In genomic region chr20:19682249-19682648, GRCh38 we compare ENCODE assay signal across 30 cellular contexts.
"Had no signal": no experiment of that assay in that cellular context is flagged by ENCODE, and none has a peak within 500 bp of the region (broad histone marks: within the 10 kb centered on the region; RNA-seq: fewer than 3 reads in every experiment).

No MANE protein-coding gene starts in this region.

- H3K4me1 ChIP-seq: adrenal gland, body of pancreas had no signal

- H3K36me3 Mint-ChIP-seq: activated naive CD4-positive, alpha-beta T cell treated with anti-CD3 and anti-CD28 coated beads, Interleukin-2, amount 50 U/mL, for 24 hours; activated naive CD8-positive, alpha-beta T cell treated with anti-CD3 and anti-CD28 coated beads for 36 hours had no signal

- H3K4me3 ChIP-seq: adrenal gland, body of pancreas had no signal

- DNase-seq: activated B cell treated with CpG ODN at 0.5 μM for 24 hours; activated CD4-positive, alpha-beta T cell treated with anti-CD3 and anti-CD28 coated beads for 48 hours; activated CD4-positive, alpha-beta T cell treated with anti-CD3 and anti-CD28 coated beads, Interleukin-2, amount 50 U/mL, for 1 hour; activated CD4-positive, alpha-beta T cell treated with anti-CD3 and anti-CD28 coated beads, Interleukin-2, amount 50 U/mL, for 48 hours; activated CD8-positive, alpha-beta memory T cell treated with anti-CD3 and anti-CD28 coated beads for 24 hours; activated CD8-positive, alpha-beta T cell treated with anti-CD3 and anti-CD28 coated beads for 36 hours; activated effector memory CD4-positive, alpha-beta T cell treated with anti-CD3 and anti-CD28 coated beads, Interleukin-2, amount 50 U/mL, for 16 hours; activated naive CD4-positive, alpha-beta T cell treated with anti-CD3 and anti-CD28 coated beads for 36 hours; activated naive CD8-positive, alpha-beta T cell treated with anti-CD3 and anti-CD28 coated beads for 36 hours; activated naive CD8-positive, alpha-beta T cell treated with anti-CD3 and anti-CD28 coated beads, Interleukin-2, amount 50 U/mL, for 24 hours; activated T-cell treated with anti-CD3 and anti-CD28 coated beads, Interleukin-2, amount 50 U/mL, for 4 hours; adrenal gland; amygdala; aorta; body of pancreas; caudate nucleus; cortex of kidney; effector memory CD4-positive, alpha-beta T cell; endodermal cell; foreskin fibroblast; head of caudate nucleus; T-helper 1 cell; T-helper 17 cell; T1000; WERI-Rb-1 had no signal

- H3K9me3 Mint-ChIP-seq: activated B cell treated with CpG ODN at 0.5 μM for 24 hours; activated CD8-positive, alpha-beta T cell treated with anti-CD3 and anti-CD28 coated beads for 36 hours; activated naive CD4-positive, alpha-beta T cell treated with anti-CD3 and anti-CD28 coated beads, Interleukin-2, amount 50 U/mL, for 24 hours had no signal

- H3K9me3 ChIP-seq: adrenal gland, body of pancreas had no signal

- ATAC-seq: activated CD4-positive, CD25-positive, alpha-beta regulatory T cell treated with anti-CD3 and anti-CD28 coated beads, Interleukin-2, amount 50 U/mL, for 24 hours; activated CD8-positive, alpha-beta T cell treated with anti-CD3 and anti-CD28 coated beads for 36 hours; activated naive CD8-positive, alpha-beta T cell treated with anti-CD3 and anti-CD28 coated beads, Interleukin-2, amount 50 U/mL, for 24 hours; activated T-cell treated with anti-CD3 and anti-CD28 coated beads, Interleukin-2, amount 50 U/mL, for 4 hours; body of pancreas; esophagus mucosa; T-helper 17 cell had no signal

- H3K4me1 Mint-ChIP-seq: activated B cell treated with CpG ODN at 0.5 μM for 24 hours; activated naive CD4-positive, alpha-beta T cell treated with anti-CD3 and anti-CD28 coated beads, Interleukin-2, amount 50 U/mL, for 24 hours; activated naive CD8-positive, alpha-beta T cell treated with anti-CD3 and anti-CD28 coated beads for 36 hours; activated naive CD8-positive, alpha-beta T cell treated with anti-CD3 and anti-CD28 coated beads, Interleukin-2, amount 50 U/mL, for 24 hours; T-helper 17 cell had no signal

- H3K27ac Mint-ChIP-seq: activated B cell treated with CpG ODN at 0.5 μM for 24 hours; activated CD8-positive, alpha-beta T cell treated with anti-CD3 and anti-CD28 coated beads for 36 hours; activated naive CD4-positive, alpha-beta T cell treated with anti-CD3 and anti-CD28 coated beads for 36 hours; activated naive CD4-positive, alpha-beta T cell treated with anti-CD3 and anti-CD28 coated beads, Interleukin-2, amount 50 U/mL, for 24 hours; activated naive CD8-positive, alpha-beta T cell treated with anti-CD3 and anti-CD28 coated beads for 36 hours; activated naive CD8-positive, alpha-beta T cell treated with anti-CD3 and anti-CD28 coated beads, Interleukin-2, amount 50 U/mL, for 24 hours; activated T-helper 2 cell treated with anti-CD3 and anti-CD28 coated beads, Interferon-gamma antibody, Interleukin-2, Interleukin-4, amounts not matched to agents 10 μg/mL and 5 μg/mL and 100 μg/mL, durations not matched to agents 14 hours and 24 hours and 36 hours; endodermal cell; T-helper 17 cell; T-helper 2 cell treated with Interferon-gamma antibody and Interleukin-4, amounts not matched to agents 5 μg/mL and 100 μg/mL, for 36 hours had no signal

- H3K36me3 ChIP-seq: adrenal gland, WERI-Rb-1 had no signal

- H3K27me3 ChIP-seq: adrenal gland, body of pancreas had no signal

- H3K4me3 Mint-ChIP-seq: activated B cell treated with CpG ODN at 0.5 μM for 24 hours; activated CD8-positive, alpha-beta T cell treated with anti-CD3 and anti-CD28 coated beads for 36 hours; activated naive CD4-positive, alpha-beta T cell treated with anti-CD3 and anti-CD28 coated beads for 36 hours; activated naive CD4-positive, alpha-beta T cell treated with anti-CD3 and anti-CD28 coated beads, Interleukin-2, amount 50 U/mL, for 24 hours; activated naive CD8-positive, alpha-beta T cell treated with anti-CD3 and anti-CD28 coated beads for 36 hours; activated naive CD8-positive, alpha-beta T cell treated with anti-CD3 and anti-CD28 coated beads, Interleukin-2, amount 50 U/mL, for 24 hours; activated T-cell treated with anti-CD3 and anti-CD28 coated beads, Interleukin-2, amount 50 U/mL, for 4 hours; endodermal cell; T-helper 17 cell; T-helper 2 cell treated with Interferon-gamma antibody and Interleukin-4, amounts not matched to agents 5 μg/mL and 100 μg/mL, for 36 hours had no signal

- H3K27ac ChIP-seq: adrenal gland, body of pancreas, WERI-Rb-1 had no signal
